ENCODE assay signal across 9 cellular contexts in the genomic region with DNA sequence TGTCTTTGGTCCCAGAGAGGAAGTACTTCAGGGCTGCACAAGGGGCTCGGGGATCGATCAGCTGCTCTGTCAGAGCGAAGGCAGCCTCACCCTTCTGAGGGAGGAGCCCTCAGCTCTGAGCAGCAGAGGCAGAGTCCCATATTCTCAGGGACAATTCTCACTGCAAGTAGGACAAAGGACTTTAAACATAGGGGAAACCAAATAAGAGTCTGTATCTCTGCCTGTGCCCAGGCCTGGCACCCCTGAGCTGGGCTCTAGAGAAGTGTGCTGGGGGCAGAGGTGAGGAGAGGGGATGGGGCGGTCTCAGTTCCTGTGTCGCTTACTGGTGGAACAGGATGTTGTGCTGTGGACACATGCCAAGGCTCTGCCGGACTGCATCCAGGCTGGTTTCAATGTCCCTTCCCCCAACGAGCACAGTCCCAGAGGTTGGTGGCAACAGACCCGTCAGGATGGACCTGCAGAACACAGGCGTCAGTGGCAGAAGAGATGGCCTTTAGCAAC.
DNase-seq lines count a peak whose midpoint lies in the region; ATAC-seq, FAIRE-seq and TF ChIP-seq lines count a peak whose summit lies in the region.
"Had no signal": no experiment of that assay in that cellular context is flagged by ENCODE, and none has a peak within 500 bp of the region (broad histone marks: within the 10 kb centered on the region; RNA-seq: fewer than 3 reads in every experiment).

No MANE protein-coding gene starts in this region.

- peak overlapping the region in 3 of 5 donors; percentile 35 to 85 (median 64) for H3K27ac ChIP-seq in adrenal gland
- peak overlapping the region; percentile 67 for H3K27ac ChIP-seq in layer of hippocampus (ENCODE audit: low read depth, low read length)
- H3K27ac ChIP-seq in small intestine (ENCODE audit: low read depth in 1 of 2, low read length in 1 of 2), result peak overlapping the region in 1 of 2 donors; percentile 78
- H3K27ac ChIP-seq: PC-9 had no signal

- peaks cover 0 to 3% of the 10 kb centered on the region in 2 donors for H3K4me1 ChIP-seq in adrenal gland (replicated peaks in 1 of 2)
- no peaks in the 10 kb centered on the region for H3K4me1 ChIP-seq in small intestine (ENCODE audit: control insufficient read depth in 2 of 2, insufficient read depth in 1 of 2, low read depth in 1 of 2, low read length in 1 of 2)

- intact Hi-C loops in adrenal gland (cut with DNase I), result loop anchor here (5.0 kb wide), 2 partner anchors 288 to 293 kb away; no protein-coding TSS in a partner anchor

- FAIRE-seq in small intestine (lab: Jason Lieb, UNC), result no peak
- FAIRE-seq in H54 (lab: Jason Lieb, UNC), result no peak

- H3K36me3 ChIP-seq in adrenal gland (replicated peaks in 1 of 2), result no peaks in the 10 kb centered on the region
- H3K36me3 ChIP-seq in small intestine (ENCODE audit: control insufficient read depth in 2 of 2, insufficient read depth in 2 of 2, low read length in 2 of 2), result no peaks in the 10 kb centered on the region

- H3K4me3 ChIP-seq in adrenal gland (no peak overlapping the region), small intestine (ENCODE audit: low read depth in 1 of 2, low read length in 2 of 2) (no peak overlapping the region)
- H3K4me3 ChIP-seq: PC-9 had no signal

- no peaks in the 10 kb centered on the region for H3K27me3 ChIP-seq in adrenal gland
- no peaks in the 10 kb centered on the region for H3K27me3 ChIP-seq in layer of hippocampus (ENCODE audit: control insufficient read depth, insufficient read depth, low read length)
- H3K27me3 ChIP-seq in small intestine (ENCODE audit: control insufficient read depth in 2 of 2, insufficient read depth in 2 of 2, low read length in 2 of 2), result no peaks in the 10 kb centered on the region

- TF ChIP-seq CTCF in adrenal gland (IDR thresholded peaks at IDR 0.05), result no peak

- ATAC-seq in GM21723 (IDR thresholded peaks at IDR 0.05; ENCODE audit: unreplicated experiment), result no peak

- 46 to 57% (median 55%) methylated on average over 6 to 9 of the region's 9 CpGs for WGBS in adrenal gland, 4 donors
- 30 to 41% (median 34%) methylated on average over 9 of the region's 9 CpGs for WGBS in small intestine, 3 donors

- H3K9me3 ChIP-seq in adrenal gland (replicated peaks in 1 of 3), result no peaks in the 10 kb centered on the region
- no peaks in the 10 kb centered on the region for H3K9me3 ChIP-seq in small intestine (ENCODE audit: control insufficient read depth, low read depth)

- DNase-seq in Kasumi-1 (lab: John Stamatoyannopoulos, UW) (peak; percentile 66 to 73), adrenal gland (peak; percentile 43 to 88 (median 62)), small intestine (peak; percentile 51), H54 (ENCODE audit: insufficient read length, low spot score) (no peak), NCI-H1436 (lab: John Stamatoyannopoulos, UW) (no peak)
- no peak for DNase-seq in NK-92 treated with Interleukin-12 subunit alpha and Interleukin-12 subunit beta, amount 100 ng/mL, for 24 hours (lab: John Stamatoyannopoulos, UW)

- TF ChIP-seq POLR2A in adrenal gland (IDR thresholded peaks at IDR 0.05) (no peak), H54 (IDR thresholded peaks at IDR 0.05; ENCODE audit: low read depth, low read length) (no peak)

Comparison
In these comparisons a context has a peak if more than half of its experiments do, and no peak if none do; other contexts are left out.
1. DNase-seq: peak in Kasumi-1 (2 of 2), adrenal gland (7 of 7) and small intestine (single experiment); none in H54 (single experiment), NCI-H1436 (single experiment) and NK-92 treated with Interleukin-12 subunit alpha and Interleukin-12 subunit beta, amount 100 ng/mL, for 24 hours (single experiment).